In genomic region chr7:744854-745430, GRCh38 we compare ENCODE assay signal across 29 cellular contexts.
"Had no signal": no experiment of that assay in that cellular context is flagged by ENCODE, and none has a peak within 500 bp of the region (broad histone marks: within the 10 kb centered on the region; RNA-seq: fewer than 3 reads in every experiment).

No MANE protein-coding gene starts in this region.

- H3K4me1 Mint-ChIP-seq: activated B cell treated with CpG ODN at 0.5 μM for 24 hours; activated CD4-positive, alpha-beta T cell treated with anti-CD3 and anti-CD28 coated beads for 36 hours; activated T-helper 17 cell treated with anti-CD3 and anti-CD28 coated beads, Interleukin-2, amount 50 U/mL, for 72 hours had no signal

- H3K27ac Mint-ChIP-seq: activated B cell treated with CpG ODN at 0.5 μM for 24 hours; activated CD4-positive, alpha-beta T cell treated with anti-CD3 and anti-CD28 coated beads for 36 hours; activated naive CD4-positive, alpha-beta T cell treated with anti-CD3 and anti-CD28 coated beads for 36 hours; activated T-cell treated with anti-CD3 and anti-CD28 coated beads, Interleukin-2, amount 50 U/mL, for 24 hours; activated T-helper 17 cell treated with anti-CD3 and anti-CD28 coated beads, Interleukin-2, amount 50 U/mL, for 72 hours; natural killer cell treated with Interleukin-12 subunit alpha and Interleukin-12 subunit beta and Interleukin-15 and Interleukin-18, amount 100 ng/mL, for 72 hours; stimulated activated naive B cell treated with anti-CD40 and anti-IgM and Interleukin-4, amounts not matched to agents 10 μg/mL and 1 μg/mL and 100 μg/mL, for 72 hours had no signal

- H3K4me3 ChIP-seq: left lung, right lobe of liver, smooth muscle cell, transverse colon, uterus had no signal

- H3K27me3 ChIP-seq: left lung, neutrophil, right lobe of liver, transverse colon, uterus had no signal

- H3K36me3 ChIP-seq: neutrophil, right lobe of liver, uterus had no signal

- FAIRE-seq: endothelial cell of umbilical vein had no signal

- H3K27me3 Mint-ChIP-seq: activated B cell treated with CpG ODN at 0.5 μM for 24 hours; activated CD4-positive, alpha-beta T cell treated with anti-CD3 and anti-CD28 coated beads for 36 hours; activated T-cell treated with anti-CD3 and anti-CD28 coated beads, Interleukin-2, amount 50 U/mL, for 24 hours; activated T-helper 17 cell treated with anti-CD3 and anti-CD28 coated beads, Interleukin-2, amount 50 U/mL, for 72 hours; brain; natural killer cell treated with Interleukin-12 subunit alpha and Interleukin-12 subunit beta and Interleukin-15 and Interleukin-18, amount 100 ng/mL, for 72 hours; stimulated activated naive B cell treated with anti-CD40 and anti-IgM and Interleukin-4, amounts not matched to agents 10 μg/mL and 1 μg/mL and 100 μg/mL, for 72 hours had no signal

- H3K4me3 Mint-ChIP-seq: activated B cell treated with CpG ODN at 0.5 μM for 24 hours; activated CD4-positive, alpha-beta T cell treated with anti-CD3 and anti-CD28 coated beads for 36 hours; activated naive CD4-positive, alpha-beta T cell treated with anti-CD3 and anti-CD28 coated beads for 36 hours; activated T-cell treated with anti-CD3 and anti-CD28 coated beads, Interleukin-2, amount 50 U/mL, for 24 hours; activated T-helper 17 cell treated with anti-CD3 and anti-CD28 coated beads, Interleukin-2, amount 50 U/mL, for 72 hours; brain; natural killer cell treated with Interleukin-12 subunit alpha and Interleukin-12 subunit beta and Interleukin-15 and Interleukin-18, amount 100 ng/mL, for 72 hours; stimulated activated naive B cell treated with anti-CD40 and anti-IgM and Interleukin-4, amounts not matched to agents 10 μg/mL and 1 μg/mL and 100 μg/mL, for 72 hours had no signal

- H2AFZ ChIP-seq: parathyroid adenoma had no signal

- H3K4me2 ChIP-seq: smooth muscle cell had no signal

- H3K9me3 Mint-ChIP-seq: activated B cell treated with CpG ODN at 0.5 μM for 24 hours; activated naive CD4-positive, alpha-beta T cell treated with anti-CD3 and anti-CD28 coated beads for 36 hours; activated T-cell treated with anti-CD3 and anti-CD28 coated beads, Interleukin-2, amount 50 U/mL, for 24 hours; activated T-helper 17 cell treated with anti-CD3 and anti-CD28 coated beads, Interleukin-2, amount 50 U/mL, for 72 hours; natural killer cell treated with Interleukin-12 subunit alpha and Interleukin-12 subunit beta and Interleukin-15 and Interleukin-18, amount 100 ng/mL, for 72 hours; stimulated activated naive B cell treated with anti-CD40 and anti-IgM and Interleukin-4, amounts not matched to agents 10 μg/mL and 1 μg/mL and 100 μg/mL, for 72 hours had no signal

- ATAC-seq: activated CD4-positive, alpha-beta T cell treated with anti-CD3 and anti-CD28 coated beads for 36 hours; activated T-helper 17 cell treated with anti-CD3 and anti-CD28 coated beads, Interleukin-2, amount 50 U/mL, for 72 hours; esophagus mucosa; left lung; natural killer cell treated with Interleukin-12 subunit alpha and Interleukin-12 subunit beta and Interleukin-15 and Interleukin-18, amount 100 ng/mL, for 72 hours; right lobe of liver; stimulated activated naive B cell treated with anti-CD40 and anti-IgM and Interleukin-4, amounts not matched to agents 10 μg/mL and 1 μg/mL and 100 μg/mL, for 72 hours had no signal

- H3K27ac ChIP-seq: left lung, neutrophil, parathyroid adenoma, right lobe of liver, transverse colon, uterus had no signal

- H3K4me1 ChIP-seq: left lung, parathyroid adenoma, right lobe of liver, transverse colon, uterus had no signal

- H3K9ac ChIP-seq: parathyroid adenoma had no signal

- DNase-seq: activated B cell treated with CpG ODN at 0.5 μM for 24 hours; activated CD4-positive, alpha-beta T cell treated with anti-CD3 and anti-CD28 coated beads for 36 hours; activated CD4-positive, alpha-beta T cell treated with anti-CD3 and anti-CD28 coated beads, Interleukin-2, amount 50 U/mL, for 4 hours; activated CD8-positive, alpha-beta memory T cell treated with anti-CD3 and anti-CD28 coated beads for 24 hours; activated CD8-positive, alpha-beta memory T cell treated with anti-CD3 and anti-CD28 coated beads, Interleukin-2, amount 50 U/mL, for 4 hours; activated naive CD4-positive, alpha-beta T cell treated with anti-CD3 and anti-CD28 coated beads for 36 hours; activated T-cell treated with anti-CD3 and anti-CD28 coated beads, Interleukin-2, amount 50 U/mL, for 24 hours; anterior cingulate cortex; dermis blood vessel endothelial cell; effector memory CD4-positive, alpha-beta T cell; foreskin melanocyte; mammary epithelial cell; right lobe of liver; stimulated activated CD4-positive, alpha-beta T cell treated with anti-CD3 and anti-CD28 coated beads, Interleukin-2, amount 100 ng/mL, for 48 hours; stimulated activated CD8-positive, alpha-beta memory T cell treated with anti-CD3 and anti-CD28 coated beads, Interleukin-4, amount 100 ng/mL, for 48 hours; stimulated activated naive B cell treated with anti-CD40 and anti-IgM and Interleukin-4, amounts not matched to agents 10 μg/mL and 1 μg/mL and 100 μg/mL, for 72 hours; T-helper 1 cell; T-helper 9 cell; transverse colon; uterus had no signal

- H3K9me3 ChIP-seq: left lung, neutrophil, right lobe of liver, transverse colon, uterus had no signal
